8 cellular contexts compared by ENCODE assay signal in genomic region chr1:199041173-199041914, GRCh38.
DNase-seq lines count a peak whose midpoint lies in the region; ATAC-seq, FAIRE-seq and TF ChIP-seq lines count a peak whose summit lies in the region.

No MANE protein-coding gene starts in this region.

- no peak overlapping the region for H3K9ac ChIP-seq in K562 (ENCODE audit: insufficient read depth in 1 of 2, low read depth in 2 of 2, low read length in 2 of 2)

- peak; percentile 5 for DNase-seq in GM12891 (ENCODE audit: insufficient read length, low spot score)
- peak; percentile 99 for DNase-seq in KBM-7
- no peak for DNase-seq in K562 (ENCODE audit: extremely low read depth in 1 of 4, low spot score in 3 of 4)
- no peak for DNase-seq in NCI-H146 treated with DMSO at 0.1 percent for 48 hours (lab: John Stamatoyannopoulos, UW; ENCODE audit: unreplicated experiment)
- DNase-seq in NCI-H2081 (lab: John Stamatoyannopoulos, UW), result no peak
- DNase-seq in activated CD8-positive, alpha-beta memory T cell treated with anti-CD3 and anti-CD28 coated beads, Interleukin-2, amount 50 U/mL, for 4 hours, result no peak
- DNase-seq in progenitor cell of endocrine pancreas (ENCODE audit: low spot score, unreplicated experiment), result no peak

- no peaks in the 10 kb centered on the region for H3K27me3 ChIP-seq in K562 (ENCODE audit: control insufficient read depth in 2 of 2, insufficient read depth in 2 of 2, low read length in 2 of 2)

- no peak overlapping the region for H3K4me3 Mint-ChIP-seq in progenitor cell of endocrine pancreas (ENCODE audit: low read depth)

- H4K20me1 ChIP-seq in K562 (replicated peaks; ENCODE audit: control insufficient read depth, insufficient read depth, low read length), result no peaks in the 10 kb centered on the region

- POLR2A ChIA-PET in K562 (lab: Yijun Ruan, JAX), result no interaction called here

- no peak overlapping the region for H3K27ac Mint-ChIP-seq in progenitor cell of endocrine pancreas

- in situ Hi-C loops in KBM-7 (cut with MboI; ENCODE audit: low pct_unique_long_range_greater_than_20kb, low sequenced_read_pairs) (no loop called here), K562 (cut with MboI) (no loop called here)

- no peaks in the 10 kb centered on the region for H3K4me1 ChIP-seq in K562 (replicated peaks in 1 of 2; ENCODE audit: control insufficient read depth in 2 of 2, insufficient read depth in 2 of 2, low read length in 2 of 2)

- no TSS peak for BruUV-seq in K562 (replicated peaks; lab: Mats Ljungman, UMichigan)

- ATAC-seq in GM21526 (IDR thresholded peaks at IDR 0.05; ENCODE audit: low FRiP score, unreplicated experiment), result peak; percentile 99
- no peak for ATAC-seq in K562

- CTCF ChIA-PET in K562 (lab: Yijun Ruan, JAX; ENCODE audit: low intra/inter-chr PET ratio), result no interaction called here

- H3K79me2 ChIP-seq in K562 (ENCODE audit: control insufficient read depth, insufficient read depth, low read length), result no peaks in the 10 kb centered on the region

- no peak overlapping the region for H3K27ac ChIP-seq in K562 (ENCODE audit: extremely low read depth, low read depth, low read length)

- H3K9me1 ChIP-seq in K562 (ENCODE audit: control insufficient read depth, insufficient read depth, low read length), result no peaks in the 10 kb centered on the region

- no peak for TF ChIP-seq EP300 in K562 (IDR thresholded peaks at IDR 0.05; ENCODE audit: low read length)

- intact Hi-C loops in K562 (cut with micrococcal nuclease), result no loop called here

- TF ChIP-seq RAD21 in K562 (CRISPR knock-in tag; conservative IDR thresholded peaks at IDR 0.05 in 1 of 2, IDR thresholded peaks at IDR 0.05 in 1 of 2), result no peak

- peak; percentile 92 for FAIRE-seq in GM12891 (lab: Jason Lieb, UNC)
- FAIRE-seq in K562 (lab: Jason Lieb, UNC), result no peak

- 0% methylated on average over 4 of the region's 4 CpGs for WGBS in K562 (ENCODE audit: insufficient coverage, low coverage, missing lambda C conversion rate)

- TF ChIP-seq POLR2A in GM12891 (IDR thresholded peaks at IDR 0.05; ENCODE audit: low read depth, low read length) (no peak), K562 (conservative IDR thresholded peaks at IDR 0.05) (no peak)

- H3K36me3 Mint-ChIP-seq in progenitor cell of endocrine pancreas (ENCODE audit: insufficient read depth), result no peaks in the 10 kb centered on the region

- peaks cover 18% of the 10 kb centered on the region for H3K4me1 Mint-ChIP-seq in progenitor cell of endocrine pancreas (ENCODE audit: low read depth)

- no peak overlapping the region for H3K4me2 ChIP-seq in K562 (ENCODE audit: insufficient read depth, low read length)

- H3K27me3 Mint-ChIP-seq in progenitor cell of endocrine pancreas, result no peaks in the 10 kb centered on the region

- TF ChIP-seq CTCF in K562 (IDR thresholded peaks at IDR 0.05 in 2 of 3, conservative IDR thresholded peaks at IDR 0.05 in 1 of 3; ENCODE audit: insufficient read depth in 2 of 3, low read depth in 1 of 3, low read length in 3 of 3) (no peak), progenitor cell of endocrine pancreas (IDR thresholded peaks at IDR 0.05; ENCODE audit: unreplicated experiment) (no peak)

- no peaks in the 10 kb centered on the region for H3K9me3 ChIP-seq in K562 (replicated peaks; ENCODE audit: control insufficient read depth, insufficient read depth, low read depth, low read length)

- no peaks in the 10 kb centered on the region for H3K9me3 Mint-ChIP-seq in progenitor cell of endocrine pancreas (ENCODE audit: low read depth)

- H2AFZ ChIP-seq in K562 (ENCODE audit: low read depth, low read length), result no peak overlapping the region

- no peaks in the 10 kb centered on the region for H3K36me3 ChIP-seq in K562 (ENCODE audit: control insufficient read depth, insufficient read depth, low read length)

- H3K4me3 ChIP-seq in K562, result no peak overlapping the region

TF ChIP-seq in GM12891, 5 proteins besides CTCF, POLR2A, EP300 and RAD21:
- peak; percentile 71; the same call in 1 of the 2 replicates for TF ChIP-seq POU2F2 (IDR thresholded peaks at IDR 0.05; ENCODE audit: low read depth, low read length)
- peak; percentile 84 for TF ChIP-seq SPI1 (IDR thresholded peaks at IDR 0.05; ENCODE audit: low read depth, low read length)
- TF ChIP-seq TAF1 (IDR thresholded peaks at IDR 0.05; ENCODE audit: low read depth, low read length), result no peak
- TF ChIP-seq PAX5 (IDR thresholded peaks at IDR 0.05; ENCODE audit: insufficient read depth, low read length, severe bottlenecking), result no peak

TF ChIP-seq in K562, 482 proteins besides CTCF, POLR2A, EP300 and RAD21:
- TF ChIP-seq TAF1 (IDR thresholded peaks at IDR 0.05; ENCODE audit: control insufficient read depth, extremely low read depth, insufficient read depth, low read length, severe bottlenecking) (no peak), ZNF316 (IDR thresholded peaks at IDR 0.05) (peak; percentile 30; the same call in 1 of the 2 replicates)

Comparison
In these comparisons a context has a peak if more than half of its experiments do, and no peak if none do; other contexts are left out.
1. DNase-seq: peak in GM12891 (single experiment) and KBM-7 (single experiment); none in K562 (0 of 4), NCI-H146 treated with DMSO at 0.1 percent for 48 hours (single experiment), NCI-H2081 (0 of 2), activated CD8-positive, alpha-beta memory T cell treated with anti-CD3 and anti-CD28 coated beads, Interleukin-2, amount 50 U/mL, for 4 hours (single experiment) and progenitor cell of endocrine pancreas (single experiment).